Comparison of ENCODE assay signal across 8 cellular contexts in genomic region chr5:68214472-68215207, GRCh38. TPM values are rescaled to one million over a fixed set of nuclear protein-coding genes. Genes with fewer than 3 reads are reported as not detected.
DNase-seq lines count a peak whose midpoint lies in the region; ATAC-seq and TF ChIP-seq lines count a peak whose summit lies in the region.

No MANE protein-coding gene starts in this region.

- H3K27ac ChIP-seq in HEK293 (ENCODE audit: extremely low read depth, low read depth, low read length) (peak overlapping the region; percentile 98), RWPE2 (ENCODE audit: poor library complexity, severe bottlenecking) (peak overlapping the region; percentile 82), neutrophil (peak overlapping the region; percentile 94)

- H3K4me3 ChIP-seq in HEK293 (ENCODE audit: low read depth, low read length) (peak overlapping the region; percentile 72), RWPE2 (ENCODE audit: severe bottlenecking) (peak overlapping the region; percentile 61), epithelial cell of proximal tubule (ENCODE audit: low read depth, low read length) (peak overlapping the region; percentile 98), neutrophil (ENCODE audit: low read depth in 1 of 2, low read length in 1 of 2) (peak overlapping the region; percentile 91 to 96)

- no peaks in the 10 kb centered on the region for H3K9me3 ChIP-seq in HEK293 (ENCODE audit: control insufficient read depth, insufficient read depth, low read depth, low read length)
- H3K9me3 ChIP-seq in RWPE2 (ENCODE audit: severe bottlenecking): no peaks in the 10 kb centered on the region
- no peaks in the 10 kb centered on the region for H3K9me3 ChIP-seq in neutrophil

- CTCF ChIA-PET in HEK293 (lab: Yijun Ruan, JAX): interaction anchor here (0.5 to 3.0 kb wide), 3 partner anchors 22 to 274 kb away, joined by 3 to 11 read pairs (median 5); no protein-coding TSS in a partner anchor

- H3K27me3 ChIP-seq in RWPE2 (ENCODE audit: insufficient read depth, poor library complexity, severe bottlenecking) (no peaks in the 10 kb centered on the region), neutrophil (no peaks in the 10 kb centered on the region)

- POLR2A ChIA-PET in HEK293 (lab: Yijun Ruan, JAX): interaction anchor here (0.5 to 3.5 kb wide), 11 partner anchors 10 to 968 kb away, joined by 3 to 19 read pairs (median 8); no protein-coding TSS in a partner anchor

- H3K36me3 ChIP-seq in HEK293 (ENCODE audit: control insufficient read depth in 2 of 2, insufficient read depth in 1 of 2, low read length in 2 of 2) (no peaks in the 10 kb centered on the region), RWPE2 (ENCODE audit: low read depth) (0 out of 2 replicates have a peak, but pooled peaks cover 10% of the 10 kb centered on the region), neutrophil (no peaks in the 10 kb centered on the region)

- H3K4me1 ChIP-seq in HEK293 (ENCODE audit: control insufficient read depth, insufficient read depth, low read length) (peaks cover 3% of the 10 kb centered on the region; the same call in 1 of the 2 replicates), RWPE2 (ENCODE audit: insufficient read depth, poor library complexity, severe bottlenecking) (peaks cover 12% of the 10 kb centered on the region), neutrophil (ENCODE audit: control insufficient read depth in 1 of 2, insufficient read depth in 1 of 2, low read depth in 1 of 2, low read length in 1 of 2) (peaks cover 36 to 39% of the 10 kb centered on the region in 2 experiments)

- no peak for ATAC-seq in RWPE2 (ENCODE audit: low read depth)

- no peak for TF ChIP-seq CTCF in HEK293 (tag by site-specific recombination; IDR thresholded peaks at IDR 0.05)
- TF ChIP-seq CTCF in RWPE2 (IDR thresholded peaks at IDR 0.05; ENCODE audit: poor library complexity, severe bottlenecking): no peak
- TF ChIP-seq CTCF in epithelial cell of proximal tubule (conservative IDR thresholded peaks at IDR 0.05; ENCODE audit: low read depth, low read length): no peak
- no peak for TF ChIP-seq CTCF in neutrophil (IDR thresholded peaks at IDR 0.05)

- DNase-seq in SIG-M5 treated with dmso at 0.1 percent for 504 hours (lab: John Stamatoyannopoulos, UW; ENCODE audit: unreplicated experiment) (peak; percentile 22), SIG-M5 (lab: John Stamatoyannopoulos, UW) (no peak), RWPE2 (ENCODE audit: low spot score) (no peak), epithelial cell of proximal tubule (ENCODE audit: low read depth) (no peak), GDM1 (lab: John Stamatoyannopoulos, UW) (no peak), activated gamma-delta T cell treated with Interleukin-2 at 50 U/mL for 16 hours (no peak)

TF ChIP-seq in HEK293, 187 proteins besides CTCF, POLR2A, EP300 and RAD21:
- TF ChIP-seq ZBTB10 (tag by site-specific recombination; IDR thresholded peaks at IDR 0.05): peak; percentile 83
- TF ChIP-seq ZNF837 (tag by site-specific recombination; IDR thresholded peaks at IDR 0.05): no peak
- TF ChIP-seq, protein P1, sequence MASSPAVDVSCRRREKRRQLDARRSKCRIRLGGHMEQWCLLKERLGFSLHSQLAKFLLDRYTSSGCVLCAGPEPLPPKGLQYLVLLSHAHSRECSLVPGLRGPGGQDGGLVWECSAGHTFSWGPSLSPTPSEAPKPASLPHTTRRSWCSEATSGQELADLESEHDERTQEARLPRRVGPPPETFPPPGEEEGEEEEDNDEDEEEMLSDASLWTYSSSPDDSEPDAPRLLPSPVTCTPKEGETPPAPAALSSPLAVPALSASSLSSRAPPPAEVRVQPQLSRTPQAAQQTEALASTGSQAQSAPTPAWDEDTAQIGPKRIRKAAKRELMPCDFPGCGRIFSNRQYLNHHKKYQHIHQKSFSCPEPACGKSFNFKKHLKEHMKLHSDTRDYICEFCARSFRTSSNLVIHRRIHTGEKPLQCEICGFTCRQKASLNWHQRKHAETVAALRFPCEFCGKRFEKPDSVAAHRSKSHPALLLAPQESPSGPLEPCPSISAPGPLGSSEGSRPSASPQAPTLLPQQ (tag by site-specific recombination; IDR thresholded peaks at IDR 0.05): 0 out of 2 replicates have a peak, but pooled peaks have one; percentile 24
- TF ChIP-seq ZNF169 (tag by site-specific recombination; IDR thresholded peaks at IDR 0.05): no peak
- TF ChIP-seq ZBTB17 (tag by site-specific recombination; IDR thresholded peaks at IDR 0.05): peak; percentile 93; the same call in 1 of the 2 replicates
- TF ChIP-seq SP7 (tag by site-specific recombination; IDR thresholded peaks at IDR 0.05): peak; percentile 74; the same call in 1 of the 2 replicates
- TF ChIP-seq YY1 (tag by site-specific recombination; IDR thresholded peaks at IDR 0.05): 0 out of 2 replicates have a peak, but pooled peaks have one; percentile 42
- peak; percentile 68 for TF ChIP-seq PRDM6 (tag by site-specific recombination; IDR thresholded peaks at IDR 0.05)
- 0 out of 2 replicates have a peak, but pooled peaks have one; percentile 4 for TF ChIP-seq ZNF341 (tag by site-specific recombination; IDR thresholded peaks at IDR 0.05; ENCODE audit: low read depth)
- peak; percentile 60; the same call in 1 of the 2 replicates for TF ChIP-seq BCL11B (tag by site-specific recombination; IDR thresholded peaks at IDR 0.05; ENCODE audit: low read depth)
- peak; percentile 99 for TF ChIP-seq ZNF335 (tag by site-specific recombination; conservative IDR thresholded peaks at IDR 0.05)

RNA-seq across cellular contexts. Expression of gene PIK3R1, which starts 0.9 kb away (rescaled TPM):
- 5.9 and 6.8 TPM in 2 replicates for total RNA-seq in epithelial cell of proximal tubule
